Comparison of ENCODE assay signal across 8 cellular contexts in the genomic region with DNA sequence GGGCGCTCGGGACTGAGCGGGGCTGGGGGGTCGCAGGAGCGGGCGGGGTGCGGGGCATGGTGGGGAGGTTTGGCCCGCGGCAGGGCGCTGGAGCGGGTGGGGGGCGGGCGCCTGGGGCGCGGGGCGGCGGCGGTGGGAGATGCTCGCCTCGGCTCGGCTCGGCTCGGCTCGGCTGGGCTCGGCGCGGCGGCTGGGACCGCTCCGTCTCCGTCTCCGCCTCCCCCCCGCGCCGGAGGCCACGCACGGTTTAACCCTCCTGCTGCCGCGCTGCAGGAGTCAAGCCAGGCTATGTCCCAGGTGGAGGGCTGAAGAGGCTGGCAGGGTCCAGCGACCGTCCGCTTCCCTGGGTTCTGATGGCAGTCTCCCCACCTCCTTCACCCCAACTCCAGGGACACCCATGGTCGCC. TPM values are rescaled to one million over a fixed set of nuclear protein-coding genes. Genes with fewer than 3 reads are reported as not detected.
DNase-seq lines count a peak whose midpoint lies in the region; ATAC-seq and TF ChIP-seq lines count a peak whose summit lies in the region.

A gene with protein sequence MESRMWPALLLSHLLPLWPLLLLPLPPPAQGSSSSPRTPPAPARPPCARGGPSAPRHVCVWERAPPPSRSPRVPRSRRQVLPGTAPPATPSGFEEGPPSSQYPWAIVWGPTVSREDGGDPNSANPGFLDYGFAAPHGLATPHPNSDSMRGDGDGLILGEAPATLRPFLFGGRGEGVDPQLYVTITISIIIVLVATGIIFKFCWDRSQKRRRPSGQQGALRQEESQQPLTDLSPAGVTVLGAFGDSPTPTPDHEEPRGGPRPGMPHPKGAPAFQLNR (minus strand): TSS at position 170 of the 406 bp plus-strand sequence. CDS start 2,754 bp downstream, outside the sequence.

- H3K36me3 Mint-ChIP-seq in CD8-positive, alpha-beta memory T cell: peaks cover 0 to 2% (median 0%) of the 10 kb centered on the region in 3 donors
- no peaks in the 10 kb centered on the region for H3K36me3 Mint-ChIP-seq in activated naive CD4-positive, alpha-beta T cell treated with anti-CD3 and anti-CD28 coated beads for 36 hours (ENCODE audit: low read depth)

- peaks cover 25 to 28% (median 27%) of the 10 kb centered on the region in 3 donors for H3K4me1 Mint-ChIP-seq in CD8-positive, alpha-beta memory T cell
- H3K4me1 Mint-ChIP-seq in activated naive CD4-positive, alpha-beta T cell treated with anti-CD3 and anti-CD28 coated beads for 36 hours (ENCODE audit: low read depth): peaks cover 8% of the 10 kb centered on the region

- peak within 1 kb of the TSS; percentile 30 for H3K4me3 ChIP-seq in CD8-positive, alpha-beta memory T cell (ENCODE audit: low read length)
- H3K4me3 ChIP-seq in OCI-LY7 (ENCODE audit: low read depth, low read length, poor library complexity, severe bottlenecking): peak within 1 kb of the TSS; percentile 69

- H3K4me2 ChIP-seq in OCI-LY7 (ENCODE audit: low read length): peak within 1 kb of the TSS; percentile 93

- BruUV-seq in OCI-LY7 (replicated peaks; lab: Mats Ljungman, UMichigan): no TSS peak

- peak; percentile 22 to 67 (median 43) for DNase-seq in CD8-positive, alpha-beta memory T cell
- DNase-seq in OCI-LY7 (ENCODE audit: low spot score): peak; percentile 65
- peak; percentile 56 for DNase-seq in activated naive CD4-positive, alpha-beta T cell treated with anti-CD3 and anti-CD28 coated beads for 36 hours
- DNase-seq in germinal center (ENCODE audit: low spot score): peak; percentile 55
- peak in 9 of 10 donors; percentile 39 to 95 (median 68) for DNase-seq in posterior cingulate gyrus

- H3K9me3 Mint-ChIP-seq in CD8-positive, alpha-beta memory T cell: peaks cover 0 to 4% (median 0%) of the 10 kb centered on the region in 5 donors
- H3K9me3 Mint-ChIP-seq in activated naive CD4-positive, alpha-beta T cell treated with anti-CD3 and anti-CD28 coated beads for 36 hours: no peaks in the 10 kb centered on the region

- peaks cover 26% of the 10 kb centered on the region for H3K27me3 ChIP-seq in CD8-positive, alpha-beta memory T cell (ENCODE audit: insufficient read depth, low read length, poor library complexity, severe bottlenecking)

- H3K27ac ChIP-seq in CD8-positive, alpha-beta memory T cell (ENCODE audit: low read depth, low read length): no peak within 1 kb of the TSS
- H3K27ac ChIP-seq in OCI-LY7 (ENCODE audit: low read depth, low read length, poor library complexity, severe bottlenecking): peak within 1 kb of the TSS; percentile 96

- H2AFZ ChIP-seq in OCI-LY7 (ENCODE audit: low read length): peak within 1 kb of the TSS; percentile 60; the same call in 1 of the 2 replicates

- no peaks in the 10 kb centered on the region for H3K9me3 ChIP-seq in CD8-positive, alpha-beta memory T cell (ENCODE audit: low read length)
- H3K9me3 ChIP-seq in OCI-LY7 (ENCODE audit: low read length): no peaks in the 10 kb centered on the region

- peaks cover 16% of the 10 kb centered on the region; the same call in 1 of the 2 replicates for H3K79me2 ChIP-seq in OCI-LY7 (ENCODE audit: insufficient read depth, low read depth, low read length)

- H3K4me1 ChIP-seq in CD8-positive, alpha-beta memory T cell (ENCODE audit: insufficient read depth, low read length): peaks cover 5% of the 10 kb centered on the region
- H3K4me1 ChIP-seq in OCI-LY7 (ENCODE audit: insufficient read depth, low read length, poor library complexity, severe bottlenecking): peaks cover 57% of the 10 kb centered on the region

- ATAC-seq in GM18858 (IDR thresholded peaks at IDR 0.05; ENCODE audit: unreplicated experiment): no peak
- no peak for ATAC-seq in HG03039 (IDR thresholded peaks at IDR 0.05; ENCODE audit: unreplicated experiment)
- no peak for ATAC-seq in HG03025 (IDR thresholded peaks at IDR 0.05; ENCODE audit: low FRiP score, unreplicated experiment)

- no peaks in the 10 kb centered on the region for H4K20me1 ChIP-seq in OCI-LY7 (ENCODE audit: insufficient read depth, low read length)

- POLR2A ChIA-PET in CD8-positive, alpha-beta memory T cell (lab: Charles Lee): no interaction called here
- POLR2A ChIA-PET in OCI-LY7 (lab: Charles Lee): interaction anchor here (2.9 kb wide), 1 partner anchor 23 kb away, joined by 10 read pairs; a partner anchor contains a TSS

- H3K36me3 ChIP-seq in CD8-positive, alpha-beta memory T cell (ENCODE audit: insufficient read depth, low read length): no peaks in the 10 kb centered on the region
- no peaks in the 10 kb centered on the region for H3K36me3 ChIP-seq in OCI-LY7 (ENCODE audit: insufficient read depth, low read length)

- peak within 1 kb of the TSS; percentile 64 to 88 (median 75) for H3K4me3 Mint-ChIP-seq in CD8-positive, alpha-beta memory T cell
- peak within 1 kb of the TSS; percentile 65 for H3K4me3 Mint-ChIP-seq in activated naive CD4-positive, alpha-beta T cell treated with anti-CD3 and anti-CD28 coated beads for 36 hours

- H3K27me3 Mint-ChIP-seq in CD8-positive, alpha-beta memory T cell: peaks cover 56 to 57% of the 10 kb centered on the region in 2 donors
- H3K27me3 Mint-ChIP-seq in activated naive CD4-positive, alpha-beta T cell treated with anti-CD3 and anti-CD28 coated beads for 36 hours (ENCODE audit: low read depth): peaks cover 44% of the 10 kb centered on the region

- CTCF ChIA-PET in CD8-positive, alpha-beta memory T cell (lab: Charles Lee): interaction anchor here (1.3 kb wide), 1 partner anchor 11 kb away, joined by 3 read pairs; a partner anchor contains a TSS
- CTCF ChIA-PET in OCI-LY7 (lab: Charles Lee; ENCODE audit: unreplicated experiment): interaction anchor here (0.6 kb wide), 3 partner anchors 53 to 159 kb away, joined by 3 to 14 read pairs (median 8); a partner anchor contains a TSS
- CTCF ChIA-PET in activated naive CD4-positive, alpha-beta T cell treated with anti-CD3 and anti-CD28 coated beads for 36 hours (lab: Charles Lee): interaction anchor here (1.0 kb wide), 1 partner anchor 35 kb away, joined by 3 read pairs; no protein-coding TSS in a partner anchor

- no peak for TF ChIP-seq CTCF in OCI-LY7 (conservative IDR thresholded peaks at IDR 0.05; ENCODE audit: low read length)

- peak within 1 kb of the TSS in 7 of 8 donors; percentile 24 to 63 (median 57) for H3K27ac Mint-ChIP-seq in CD8-positive, alpha-beta memory T cell
- no peak within 1 kb of the TSS for H3K27ac Mint-ChIP-seq in activated naive CD4-positive, alpha-beta T cell treated with anti-CD3 and anti-CD28 coated beads for 36 hours

- intact Hi-C loops in OCI-LY7 (cut with micrococcal nuclease; ENCODE audit: unreplicated experiment): no loop called here
- intact Hi-C loops in activated naive CD4-positive, alpha-beta T cell treated with anti-CD3 and anti-CD28 coated beads for 36 hours (cut with micrococcal nuclease): no loop called here
- intact Hi-C loops in posterior cingulate gyrus (cut with DNase I): no loop called here

- no peaks in the 10 kb centered on the region for H3K9me2 ChIP-seq in OCI-LY7 (ENCODE audit: insufficient read depth, low read length)

RNA-seq across cellular contexts. Expression of the gene that starts here (rescaled TPM):
- total RNA-seq in CD8-positive, alpha-beta memory T cell: under 1 TPM; 0.49 to 0.79 TPM
- 0.77 TPM for polyA plus RNA-seq in CD8-positive, alpha-beta memory T cell
- 0.98 and 1.2 TPM in 2 replicates for total RNA-seq in OCI-LY7 (2014; rRNA removed; shearing (Covaris generic))
- total RNA-seq in OCI-LY7 (2022): 15.2 and 15.4 TPM in 2 replicates
- total RNA-seq in activated naive CD4-positive, alpha-beta T cell treated with anti-CD3 and anti-CD28 coated beads for 36 hours: under 1 TPM; 0.21 to 0.27 TPM

Comparison
In these comparisons a context has a peak if more than half of its experiments do, and no peak if none do; other contexts are left out.
1. Peak in DNase-seq and H3K4me3 ChIP-seq in CD8-positive, alpha-beta memory T cell; RNA of the gene not detected or under 1 TPM.
2. Peak in DNase-seq in activated naive CD4-positive, alpha-beta T cell treated with anti-CD3 and anti-CD28 coated beads for 36 hours; RNA of the gene not detected or under 1 TPM.